Comparison of ENCODE assay signal across 14 cellular contexts in the genomic region with DNA sequence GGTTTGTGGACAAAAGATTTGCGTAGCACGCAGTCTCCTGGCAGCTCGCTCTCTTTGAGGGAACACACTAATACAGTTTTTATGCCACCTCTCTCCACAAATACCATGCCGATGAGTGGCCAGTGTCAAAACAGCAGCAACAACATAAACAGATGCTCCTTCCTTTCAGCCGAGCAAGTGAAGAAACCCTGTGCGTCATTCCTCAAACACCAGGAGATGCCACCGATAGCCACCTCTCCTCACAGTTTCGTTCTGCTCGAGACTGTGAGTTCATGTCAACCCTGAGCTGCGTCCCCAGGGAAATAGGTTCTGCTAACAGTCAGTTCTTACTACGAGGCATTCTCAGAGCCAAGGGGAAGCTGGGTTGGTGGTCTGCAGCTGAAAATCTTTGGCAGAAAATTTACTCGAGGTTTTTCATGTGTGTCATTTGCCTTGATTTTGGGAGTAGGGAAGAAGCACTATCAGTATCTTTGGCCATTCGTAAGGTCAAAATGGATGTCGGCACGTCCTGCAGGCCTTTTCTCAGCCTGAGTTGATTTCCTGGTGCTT. TPM values are rescaled to one million over a fixed set of nuclear protein-coding genes. Genes with fewer than 3 reads are reported as not detected.
DNase-seq lines count a peak whose midpoint lies in the region; ATAC-seq and TF ChIP-seq lines count a peak whose summit lies in the region.
"Had no signal": no experiment of that assay in that cellular context is flagged by ENCODE, and none has a peak within 500 bp of the region (broad histone marks: within the 10 kb centered on the region; RNA-seq: fewer than 3 reads in every experiment).

No MANE protein-coding gene starts in this region.

- TF ChIP-seq CTCF in endodermal cell (conservative IDR thresholded peaks at IDR 0.05): no peak

- H3K27ac Mint-ChIP-seq in endodermal cell: peak overlapping the region; percentile 5
- no peak overlapping the region for H3K27ac Mint-ChIP-seq in stimulated activated naive B cell treated with anti-CD40 and anti-IgM and Interleukin-4, amounts not matched to agents 10 μg/mL and 1 μg/mL and 100 μg/mL, for 72 hours
- H3K27ac Mint-ChIP-seq: nephron; stimulated activated memory B cell treated with anti-CD40 and anti-IgM and Interleukin-4, amounts not matched to agents 10 μg/mL and 1 μg/mL and 100 μg/mL, for 72 hours had no signal

- H3K9me3 ChIP-seq in endodermal cell (ENCODE audit: control insufficient read depth, low read length): peaks cover 26% of the 10 kb centered on the region

- DNase-seq in GM04503 (ENCODE audit: low read depth) (peak; percentile 98), RPMI8226 (peak; percentile 6), endodermal cell (no peak), sciatic nerve (ENCODE audit: low spot score) (no peak), cardiac septum (ENCODE audit: low spot score) (no peak), NCI-H69 (lab: John Stamatoyannopoulos, UW) (no peak), DMS79 treated with DMSO at 0.1 percent for 48 hours (lab: John Stamatoyannopoulos, UW) (no peak)
- no peak for DNase-seq in stimulated activated naive B cell treated with anti-CD40 and anti-IgM and Interleukin-4, amounts not matched to agents 10 μg/mL and 1 μg/mL and 100 μg/mL, for 72 hours
- DNase-seq: activated CD8-positive, alpha-beta memory T cell treated with anti-CD3 and anti-CD28 coated beads, Interleukin-2, amount 50 U/mL, for 48 hours; anterior cingulate cortex had no signal

- H3K9ac ChIP-seq in endodermal cell (ENCODE audit: extremely low read depth, low read length, poor library complexity, severe bottlenecking): no peak overlapping the region

- H3K9me3 Mint-ChIP-seq in endodermal cell: peaks cover 16% of the 10 kb centered on the region
- peaks cover 0 to 6% of the 10 kb centered on the region in 2 donors for H3K9me3 Mint-ChIP-seq in stimulated activated naive B cell treated with anti-CD40 and anti-IgM and Interleukin-4, amounts not matched to agents 10 μg/mL and 1 μg/mL and 100 μg/mL, for 72 hours

- H3K4me3 Mint-ChIP-seq in endodermal cell: no peak overlapping the region
- H3K4me3 Mint-ChIP-seq in stimulated activated naive B cell treated with anti-CD40 and anti-IgM and Interleukin-4, amounts not matched to agents 10 μg/mL and 1 μg/mL and 100 μg/mL, for 72 hours: no peak overlapping the region
- H3K4me3 Mint-ChIP-seq: nephron; stimulated activated memory B cell treated with anti-CD40 and anti-IgM and Interleukin-4, amounts not matched to agents 10 μg/mL and 1 μg/mL and 100 μg/mL, for 72 hours had no signal

- H3K4me3 ChIP-seq in endodermal cell (ENCODE audit: low read length): no peak overlapping the region

- peaks cover 17% of the 10 kb centered on the region for H3K36me3 ChIP-seq in endodermal cell (ENCODE audit: control insufficient read depth, insufficient read depth, low read length)

- intact Hi-C loops in sciatic nerve (cut with DNase I) (no loop called here), cardiac septum (cut with DNase I) (no loop called here)

- WGBS in endodermal cell (ENCODE audit: insufficient coverage in 1 of 2, insufficient read length in 1 of 2), 2 experiments: 89 to 92% methylated on average over 9 to 15 of the region's 15 CpGs

- no peak overlapping the region for H3K27ac ChIP-seq in endodermal cell (ENCODE audit: low read depth, low read length)
- H3K27ac ChIP-seq: HL-60 had no signal

- peaks cover 4% of the 10 kb centered on the region for H3K4me1 Mint-ChIP-seq in endodermal cell
- no peaks in the 10 kb centered on the region for H3K4me1 Mint-ChIP-seq in stimulated activated naive B cell treated with anti-CD40 and anti-IgM and Interleukin-4, amounts not matched to agents 10 μg/mL and 1 μg/mL and 100 μg/mL, for 72 hours
- H3K4me1 Mint-ChIP-seq: stimulated activated memory B cell treated with anti-CD40 and anti-IgM and Interleukin-4, amounts not matched to agents 10 μg/mL and 1 μg/mL and 100 μg/mL, for 72 hours had no signal

- H3K4me1 ChIP-seq in endodermal cell (ENCODE audit: control insufficient read depth, insufficient read depth, low read length): peaks cover 3% of the 10 kb centered on the region

- H3K27me3 Mint-ChIP-seq in endodermal cell (ENCODE audit: insufficient read depth): no peaks in the 10 kb centered on the region
- H3K27me3 Mint-ChIP-seq in stimulated activated naive B cell treated with anti-CD40 and anti-IgM and Interleukin-4, amounts not matched to agents 10 μg/mL and 1 μg/mL and 100 μg/mL, for 72 hours: peaks cover 1 to 11% of the 10 kb centered on the region in 2 donors

- no peaks in the 10 kb centered on the region for H3K27me3 ChIP-seq in endodermal cell (ENCODE audit: control insufficient read depth, insufficient read depth, low read length, poor library complexity, severe bottlenecking)

- ATAC-seq in sciatic nerve: peak; percentile 56
- no peak for ATAC-seq in stimulated activated naive B cell treated with anti-CD40 and anti-IgM and Interleukin-4, amounts not matched to agents 10 μg/mL and 1 μg/mL and 100 μg/mL, for 72 hours (replicated peaks)
- ATAC-seq: esophagus mucosa; stimulated activated memory B cell treated with anti-CD40 and anti-IgM and Interleukin-4, amounts not matched to agents 10 μg/mL and 1 μg/mL and 100 μg/mL, for 72 hours had no signal

- H3K36me3 Mint-ChIP-seq in endodermal cell (ENCODE audit: low read depth): peaks cover 11% of the 10 kb centered on the region
- H3K36me3 Mint-ChIP-seq in stimulated activated naive B cell treated with anti-CD40 and anti-IgM and Interleukin-4, amounts not matched to agents 10 μg/mL and 1 μg/mL and 100 μg/mL, for 72 hours: no peaks in the 10 kb centered on the region
- H3K36me3 Mint-ChIP-seq: stimulated activated memory B cell treated with anti-CD40 and anti-IgM and Interleukin-4, amounts not matched to agents 10 μg/mL and 1 μg/mL and 100 μg/mL, for 72 hours had no signal

RNA-seq across cellular contexts. Expression of gene EYA2, which starts 59.9 kb away (rescaled TPM):
- total RNA-seq in endodermal cell (10 to 100 TPM in 1 of 2 donors, 1 to 10 TPM in 1; 9.1 to 18.0 TPM), sciatic nerve (24.4 TPM), cardiac septum (0.40 TPM)
- polyA plus RNA-seq in endodermal cell (2013, experiment 1 of 2): 19.3 TPM
- polyA plus RNA-seq in endodermal cell (2013, experiment 2 of 2): 17.2 TPM

Comparison
In these comparisons a context has a peak if more than half of its experiments do, and no peak if none do; other contexts are left out.
1. DNase-seq: peak in GM04503 (single experiment) and RPMI8226 (single experiment); none in endodermal cell (single experiment), sciatic nerve (single experiment), stimulated activated naive B cell treated with anti-CD40 and anti-IgM and Interleukin-4, amounts not matched to agents 10 μg/mL and 1 μg/mL and 100 μg/mL, for 72 hours (single experiment), cardiac septum (single experiment), NCI-H69 (single experiment) and DMS79 treated with DMSO at 0.1 percent for 48 hours (single experiment).